In genomic region chr2:98634406-98635092, GRCh38 we compare ENCODE assay signal across 8 cellular contexts. TPM values are rescaled to one million over a fixed set of nuclear protein-coding genes. Genes with fewer than 3 reads are reported as not detected.
DNase-seq lines count a peak whose midpoint lies in the region; ATAC-seq and TF ChIP-seq lines count a peak whose summit lies in the region.

No MANE protein-coding gene starts in this region.

- POLR2A ChIA-PET in GM10248 (lab: Yijun Ruan, JAX) = no interaction called here

- no peak overlapping the region for H3K27ac ChIP-seq in osteoblast (ENCODE audit: low read depth, low read length)

- H4K20me1 ChIP-seq in osteoblast (ENCODE audit: insufficient read depth, low read length) = no peaks in the 10 kb centered on the region

- TF ChIP-seq CTCF in GM10248 (IDR thresholded peaks at IDR 0.05; ENCODE audit: control extremely low read depth, extremely low read depth, low read depth, missing control alignments) (peak; percentile 43), osteoblast (IDR thresholded peaks at IDR 0.05; ENCODE audit: extremely low read depth, low read depth, low read length) (peak; percentile 42)

- H3K4me2 ChIP-seq in osteoblast (ENCODE audit: insufficient read depth, low read length) = no peak overlapping the region

- no peak overlapping the region for H3K4me3 ChIP-seq in osteoblast (ENCODE audit: insufficient read depth, low read length)

- H3K79me2 ChIP-seq in osteoblast (ENCODE audit: insufficient read depth, low read length) = no peaks in the 10 kb centered on the region

- H3K4me1 ChIP-seq in osteoblast (ENCODE audit: insufficient read depth, low read length) = no peaks in the 10 kb centered on the region

- H3K9me3 ChIP-seq in osteoblast (ENCODE audit: low read depth, low read length) = no peaks in the 10 kb centered on the region

- DNase-seq in GM10248 (ENCODE audit: extremely low spot score) (no peak), OCI-M1 (lab: John Stamatoyannopoulos, UW) (peak; percentile 33), amniotic epithelial cell (ENCODE audit: low read depth) (peak; percentile 15), osteoblast (ENCODE audit: insufficient read length, low spot score, missing footprints) (no peak), hepatic stellate cell (ENCODE audit: low spot score) (no peak), GM03348 (ENCODE audit: low spot score) (no peak)

- ATAC-seq in GM18873 (IDR thresholded peaks at IDR 0.05; ENCODE audit: low FRiP score, unreplicated experiment) = no peak
- ATAC-seq in HG03457 (IDR thresholded peaks at IDR 0.05; ENCODE audit: unreplicated experiment) = no peak

- H3K27me3 ChIP-seq in osteoblast (ENCODE audit: insufficient read depth, low read length) = peaks cover 4% of the 10 kb centered on the region

- CTCF ChIA-PET in GM10248 (lab: Yijun Ruan, JAX) = interaction anchor here (1.1 kb wide), 1 partner anchor 141 kb away, joined by 3 read pairs; no protein-coding TSS in a partner anchor

- H3K36me3 ChIP-seq in osteoblast (ENCODE audit: insufficient read depth, low read length) = no peaks in the 10 kb centered on the region

- H2AFZ ChIP-seq in osteoblast (ENCODE audit: low read length) = no peak overlapping the region

RNA-seq across cellular contexts. Expression of gene UNC50, which starts 26.2 kb away (rescaled TPM):
- total RNA-seq in osteoblast = 31.5 and 36.2 TPM in 2 replicates

RNA-seq across cellular contexts. Expression of gene COA5, which starts 26.2 kb away (rescaled TPM):
- 17.4 and 21.2 TPM in 2 replicates for total RNA-seq in osteoblast

Comparison
In these comparisons a context has a peak if more than half of its experiments do, and no peak if none do; other contexts are left out.
1. DNase-seq: peak in OCI-M1 (single experiment) and amniotic epithelial cell (single experiment); none in GM10248 (single experiment), osteoblast (single experiment), hepatic stellate cell (single experiment) and GM03348 (single experiment).